ENCODE assay signal across 8 cellular contexts in the genomic region with DNA sequence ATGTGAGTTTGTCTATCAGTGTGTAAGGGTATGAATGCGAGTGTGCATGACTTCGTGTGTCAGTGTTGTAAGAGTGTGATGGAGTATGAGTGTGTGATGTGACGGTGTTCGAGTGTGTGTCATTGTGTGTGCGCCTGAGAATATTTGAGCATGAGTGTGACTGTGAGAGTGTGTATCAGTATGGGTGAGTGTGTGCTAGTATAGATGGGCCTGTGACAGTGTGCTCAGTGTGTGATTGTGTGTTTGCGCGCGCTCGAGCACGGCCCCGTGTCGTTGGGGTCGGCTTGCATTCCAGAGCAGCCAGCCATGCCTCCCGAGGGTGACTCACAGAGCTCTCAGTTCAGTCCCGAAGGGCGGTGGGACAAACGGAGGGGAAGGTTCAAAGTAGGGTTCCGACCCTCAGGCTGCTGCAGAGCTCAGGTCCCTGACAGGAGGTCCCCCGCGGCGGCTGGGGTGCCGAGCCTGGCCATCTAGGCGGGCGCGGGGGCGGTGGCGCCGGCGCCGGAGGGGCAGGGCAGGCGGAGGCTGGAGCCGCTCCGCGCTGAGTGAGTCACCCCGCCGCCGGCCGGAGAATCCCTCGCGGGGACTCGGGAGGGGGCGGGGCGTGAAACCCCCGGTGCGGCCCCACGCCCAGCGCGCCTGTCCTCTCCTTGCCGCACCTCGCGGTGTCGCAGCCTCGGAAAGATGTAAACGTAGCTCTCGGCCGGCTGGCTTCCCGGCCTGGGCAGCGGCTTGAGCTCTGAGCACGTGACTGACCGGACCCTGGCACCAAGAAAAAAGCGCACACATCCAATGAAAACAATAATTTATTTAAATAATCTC. TPM values are rescaled to one million over a fixed set of nuclear protein-coding genes. Genes with fewer than 3 reads are reported as not detected.
A peak's percentile ranks its signal among the peaks of the same experiment; 100 is the strongest.
DNase-seq lines count a peak whose midpoint lies in the region; ATAC-seq, FAIRE-seq and TF ChIP-seq lines count a peak whose summit lies in the region.

No MANE protein-coding gene starts in this region.

- H3K4me2 ChIP-seq in A549 (peak overlapping the region; percentile 66), neuronal stem cell (ENCODE audit: insufficient read depth, low read length, poor library complexity, severe bottlenecking) (peak overlapping the region; percentile 78)

- no peaks in the 10 kb centered on the region for H3K79me1 ChIP-seq in neuronal stem cell (ENCODE audit: low read depth, low read length)

- peaks cover 33% of the 10 kb centered on the region for H3K4me1 ChIP-seq in A549
- peaks cover 27 to 58% of the 10 kb centered on the region in 2 donors for H3K4me1 ChIP-seq in neuronal stem cell (ENCODE audit: control insufficient read depth in 2 of 2, insufficient read depth in 1 of 2, low read depth in 1 of 2, low read length in 2 of 2)

- TF ChIP-seq POLR2A in A549 (IDR thresholded peaks at IDR 0.05; ENCODE audit: low read length), result peak; percentile 16; the same call in 1 of the 2 replicates
- no peak for TF ChIP-seq POLR2A in GM12891 (IDR thresholded peaks at IDR 0.05; ENCODE audit: low read depth, low read length)

- TF ChIP-seq CTCF in A549 (IDR thresholded peaks at IDR 0.05), result no peak

- peak; percentile 33 to 43 for ATAC-seq in A549

- WGBS in A549 (ENCODE audit: missing lambda C conversion rate), result 13% methylated on average over 28 of the region's 61 CpGs
- 100% methylated on average over 2 of the region's 61 CpGs; no CpG with 5 or more reads in 1 of the 2 donors for WGBS in neuronal stem cell (ENCODE audit: extremely low coverage in 2 of 2, insufficient read length in 2 of 2, insufficient replicate concordance in 1 of 2), 2 donors

- H3K18ac ChIP-seq in neuronal stem cell (ENCODE audit: low read length), result peak overlapping the region; percentile 53

- peak overlapping the region; percentile 54 for H3K9ac ChIP-seq in neuronal stem cell (ENCODE audit: low read depth, low read length, poor library complexity)

- no peaks in the 10 kb centered on the region for H3K9me3 ChIP-seq in A549
- peaks cover 0 to 1% of the 10 kb centered on the region in 2 donors for H3K9me3 ChIP-seq in neuronal stem cell (replicated peaks in 1 of 2; ENCODE audit: control insufficient read depth in 2 of 2, insufficient read depth in 1 of 2, low read depth in 1 of 2, low read length in 2 of 2)

- H2BK120ac ChIP-seq in neuronal stem cell (ENCODE audit: low read depth, low read length), result no peak overlapping the region

- H2AFZ ChIP-seq in neuronal stem cell (ENCODE audit: low read length), result peak overlapping the region; percentile 89

- H3K4me3 ChIP-seq in A549 (peak overlapping the region; percentile 42), neuronal stem cell (ENCODE audit: low read length in 2 of 2) (peak overlapping the region; percentile 37 to 60)

- TF ChIP-seq RAD21 in A549 (conservative IDR thresholded peaks at IDR 0.05 in 1 of 2, IDR thresholded peaks at IDR 0.05 in 1 of 2), result no peak

- CTCF ChIA-PET in A549 (lab: Yijun Ruan, JAX), result interaction anchor here (1.1 to 9.4 kb wide), 3 partner anchors 14 to 396 kb away, joined by 3 to 128 read pairs (median 4); a partner anchor contains a TSS

- no peak for FAIRE-seq in A549 (lab: Jason Lieb, UNC)
- peak; percentile 89 for FAIRE-seq in GM12891 (lab: Jason Lieb, UNC)

- DNase-seq in A549 (ENCODE audit: low read depth in 1 of 2, low spot score in 1 of 2), result peak; percentile 57 to 77
- DNase-seq in GM12891 (ENCODE audit: insufficient read length, low spot score), result no peak
- DNase-seq in T1000 (lab: John Stamatoyannopoulos, UW), result peak; percentile 83
- no peak for DNase-seq in epithelial cell of prostate (ENCODE audit: low read depth, low spot score)
- peak; percentile 58 for DNase-seq in neuronal stem cell (ENCODE audit: low spot score)
- DNase-seq in NCI-H1105 (lab: John Stamatoyannopoulos, UW), result no peak
- no peak for DNase-seq in mesenteric fat pad (ENCODE audit: low spot score)
- DNase-seq in NCI-H1694 treated with DMSO at 0.1 percent for 48 hours (lab: John Stamatoyannopoulos, UW), result no peak

- no peak overlapping the region for H2AK5ac ChIP-seq in neuronal stem cell (ENCODE audit: low read depth, low read length)

- H3K27ac ChIP-seq in A549 (peak overlapping the region; percentile 76 to 90), epithelial cell of prostate (peak overlapping the region; percentile 96), neuronal stem cell (replicated peaks; ENCODE audit: low read length) (no peak overlapping the region)

- H2BK12ac ChIP-seq in neuronal stem cell (ENCODE audit: low read length), result no peak overlapping the region

- H2BK15ac ChIP-seq in neuronal stem cell (ENCODE audit: low read length), result no peak overlapping the region

- H4K91ac ChIP-seq in neuronal stem cell (ENCODE audit: low read depth, low read length, poor library complexity), result no peak overlapping the region

- no peak overlapping the region for H3K14ac ChIP-seq in neuronal stem cell (ENCODE audit: low read length)

- POLR2A ChIA-PET in A549 (lab: Yijun Ruan, JAX), result interaction anchor here (0.6 to 2.6 kb wide), 4 partner anchors 14 to 665 kb away, joined by 3 to 32 read pairs (median 3); a partner anchor contains a TSS

- peaks cover 59 to 93% (median 92%) of the 10 kb centered on the region in 3 experiments for H3K27me3 ChIP-seq in neuronal stem cell (ENCODE audit: control insufficient read depth in 3 of 3, insufficient read depth in 3 of 3, low read depth in 1 of 3, low read length in 3 of 3)

- peak overlapping the region; percentile 94 for H3K23ac ChIP-seq in neuronal stem cell (ENCODE audit: low read depth, low read length, poor library complexity)

- no peak overlapping the region for H3K4ac ChIP-seq in neuronal stem cell (ENCODE audit: low read length)

- H3K36me3 ChIP-seq in neuronal stem cell (replicated peaks in 1 of 2; ENCODE audit: control insufficient read depth in 2 of 2, insufficient read depth in 2 of 2, low read length in 2 of 2), result no peaks in the 10 kb centered on the region

- H2BK5ac ChIP-seq in neuronal stem cell (ENCODE audit: low read length), result no peak overlapping the region

- H4K8ac ChIP-seq in neuronal stem cell (ENCODE audit: low read depth, low read length), result no peak overlapping the region

- TF ChIP-seq EP300 in A549 (IDR thresholded peaks at IDR 0.05), result no peak

TF ChIP-seq in A549, 52 proteins besides CTCF, POLR2A, EP300 and RAD21 (continues in another document):
- TF ChIP-seq, protein P1, sequence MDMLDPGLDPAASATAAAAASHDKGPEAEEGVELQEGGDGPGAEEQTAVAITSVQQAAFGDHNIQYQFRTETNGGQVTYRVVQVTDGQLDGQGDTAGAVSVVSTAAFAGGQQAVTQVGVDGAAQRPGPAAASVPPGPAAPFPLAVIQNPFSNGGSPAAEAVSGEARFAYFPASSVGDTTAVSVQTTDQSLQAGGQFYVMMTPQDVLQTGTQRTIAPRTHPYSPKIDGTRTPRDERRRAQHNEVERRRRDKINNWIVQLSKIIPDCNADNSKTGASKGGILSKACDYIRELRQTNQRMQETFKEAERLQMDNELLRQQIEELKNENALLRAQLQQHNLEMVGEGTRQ (IDR thresholded peaks at IDR 0.05), result peak; percentile 83
- TF ChIP-seq, protein P2, sequence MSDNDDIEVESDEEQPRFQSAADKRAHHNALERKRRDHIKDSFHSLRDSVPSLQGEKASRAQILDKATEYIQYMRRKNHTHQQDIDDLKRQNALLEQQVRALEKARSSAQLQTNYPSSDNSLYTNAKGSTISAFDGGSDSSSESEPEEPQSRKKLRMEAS (IDR thresholded peaks at IDR 0.05), result peak; percentile 81

TF ChIP-seq in GM12891, 5 proteins besides CTCF, POLR2A, EP300 and RAD21:
- TF ChIP-seq PAX5 (IDR thresholded peaks at IDR 0.05; ENCODE audit: insufficient read depth, low read length, severe bottlenecking) (no peak), TAF1 (IDR thresholded peaks at IDR 0.05; ENCODE audit: low read depth, low read length) (no peak), POU2F2 (IDR thresholded peaks at IDR 0.05; ENCODE audit: low read depth, low read length) (no peak), SPI1 (IDR thresholded peaks at IDR 0.05; ENCODE audit: low read depth, low read length) (no peak), POLR2AphosphoS5 (IDR thresholded peaks at IDR 0.05; ENCODE audit: low read depth, low read length) (no peak)
TF ChIP-seq in GM12891: peak in this region for 0.

RNA-seq across cellular contexts. Expression of a gene that starts 3.8 kb away (rescaled TPM):
- polyA plus RNA-seq in A549 (2011; rRNA removed) (0.04 TPM in 2 replicates), A549 (2017; fragmentation: RNase III; extraction: RNeasy Plus Mini Kit Qiagen cat#74134 plus additional on column Dnase treatment) (0.17 to 0.25 TPM (median 0.19 TPM) in 3 replicates)
- polyA plus RNA-seq in A549 (2012; cell fraction: cytosol; rRNA removed), result 0.22 and 0.41 TPM in 2 replicates
- 0.44 and 0.60 TPM in 2 replicates for polyA plus RNA-seq in A549 (2012; cell fraction: nucleus; rRNA removed)
- polyA minus RNA-seq in A549 (2011; rRNA and poly(A)+ RNA removed), result not detected in 2 replicates
- 0.17 TPM for polyA plus RNA-seq in GM12891 (2012; ENCODE audit: low read depth, missing spikeins)
- 0.06 TPM for polyA plus RNA-seq in neuronal stem cell (2013, experiment 1 of 2)
- 0.10 TPM for polyA plus RNA-seq in neuronal stem cell (2013, experiment 2 of 2)
- not detected for total RNA-seq in mesenteric fat pad

RNA-seq across cellular contexts. Expression of a gene that starts 13.6 kb away (rescaled TPM):
- 0.53 and 1.1 TPM in 2 replicates for polyA plus RNA-seq in A549 (2011; rRNA removed)
- 3.2 and 4.7 TPM in 2 replicates for polyA plus RNA-seq in A549 (2012; cell fraction: cytosol; rRNA removed)
- polyA plus RNA-seq in A549 (2012; cell fraction: nucleus; rRNA removed), result 7.7 and 10.3 TPM in 2 replicates
- 2.4 to 2.9 TPM (median 2.5 TPM) in 3 replicates for polyA plus RNA-seq in A549 (2017; fragmentation: RNase III; extraction: RNeasy Plus Mini Kit Qiagen cat#74134 plus additional on column Dnase treatment)
- 0.24 and 1.2 TPM in 2 replicates for polyA minus RNA-seq in A549 (2011; rRNA and poly(A)+ RNA removed)
- 0.18 TPM for polyA plus RNA-seq in GM12891 (2012; ENCODE audit: low read depth, missing spikeins)
- 0.08 TPM for polyA plus RNA-seq in neuronal stem cell (2013, experiment 1 of 2)
- 0.10 TPM for polyA plus RNA-seq in neuronal stem cell (2013, experiment 2 of 2)
- total RNA-seq in mesenteric fat pad, result 0.19 TPM

Comparison
In these comparisons a context has a peak if more than half of its experiments do, and no peak if none do; other contexts are left out.
1. DNase-seq: peak in A549 (2 of 2), T1000 (single experiment) and neuronal stem cell (single experiment); none in GM12891 (single experiment), epithelial cell of prostate (single experiment), NCI-H1105 (single experiment), mesenteric fat pad (single experiment) and NCI-H1694 treated with DMSO at 0.1 percent for 48 hours (single experiment).